ENCODE assay signal across 14 cellular contexts in the genomic region with DNA sequence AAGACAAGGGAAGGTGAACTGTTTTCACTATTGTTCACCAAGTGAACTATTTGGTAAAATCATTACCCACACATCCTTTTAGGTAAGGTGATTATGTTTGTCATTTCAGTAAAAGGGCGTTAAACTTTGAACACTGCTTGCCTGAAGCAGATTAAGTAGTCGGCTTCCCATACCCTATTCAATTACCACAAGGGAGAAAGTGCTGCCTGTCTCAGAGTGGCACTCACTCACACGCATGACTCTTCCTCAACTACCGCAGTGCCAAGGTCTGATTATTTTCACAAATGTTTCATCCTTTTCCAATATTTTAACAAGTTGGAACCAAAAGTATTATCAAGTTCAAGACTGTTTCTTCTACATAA. TPM values are rescaled to one million over a fixed set of nuclear protein-coding genes. Genes with fewer than 3 reads are reported as not detected.
DNase-seq lines count a peak whose midpoint lies in the region; TF ChIP-seq lines count a peak whose summit lies in the region.
"Had no signal": no experiment of that assay in that cellular context is flagged by ENCODE, and none has a peak within 500 bp of the region (broad histone marks: within the 10 kb centered on the region; RNA-seq: fewer than 3 reads in every experiment).

No MANE protein-coding gene starts in this region.

- H3K27me3 ChIP-seq in SK-N-SH (ENCODE audit: insufficient read depth) (no peaks in the 10 kb centered on the region), esophagus squamous epithelium (no peaks in the 10 kb centered on the region), skeletal muscle tissue (ENCODE audit: control insufficient read depth in 3 of 3, insufficient read depth in 3 of 3, low read length in 3 of 3) (no peaks in the 10 kb centered on the region)
- H3K27me3 ChIP-seq: SJCRH30 had no signal

- H3K4me1 ChIP-seq in SK-N-SH (ENCODE audit: control insufficient read depth in 1 of 2, insufficient read depth in 2 of 2, low read depth in 1 of 2, low read length in 1 of 2) = peaks cover 0 to 30% of the 10 kb centered on the region in 2 experiments; a peak in 3 of 4 replicates
- peaks cover 0 to 37% (median 10%) of the 10 kb centered on the region in 3 donors for H3K4me1 ChIP-seq in esophagus squamous epithelium
- peaks cover 2 to 5% (median 4%) of the 10 kb centered on the region in 3 donors for H3K4me1 ChIP-seq in skeletal muscle tissue (ENCODE audit: control insufficient read depth in 3 of 3, insufficient read depth in 3 of 3, low read length in 3 of 3)

- TF ChIP-seq RAD21 in SK-N-SH (IDR thresholded peaks at IDR 0.05; ENCODE audit: low read length) = no peak

- H3K9ac ChIP-seq in SK-N-SH (peak overlapping the region; percentile 34), skeletal muscle tissue (ENCODE audit: low read depth in 1 of 3, low read length in 3 of 3) (peak overlapping the region; percentile 0 to 37 (median 24))

- peaks cover 81% of the 10 kb centered on the region for H4K20me1 ChIP-seq in SK-N-SH (ENCODE audit: insufficient read depth)

- H3F3A ChIP-seq in SK-N-SH (replicated peaks; ENCODE audit: insufficient read depth) = peaks cover 80% of the 10 kb centered on the region

- peak overlapping the region; percentile 64 for H3K4me2 ChIP-seq in SK-N-SH

- H3K27ac ChIP-seq in SK-N-SH (ENCODE audit: low read depth in 2 of 2, low read length in 1 of 2) (peak overlapping the region; percentile 66 to 92), esophagus squamous epithelium (peak overlapping the region in 3 of 4 donors; percentile 53 to 81 (median 69)), skeletal muscle tissue (ENCODE audit: low read depth, low read length) (peak overlapping the region; percentile 71)
- H3K27ac ChIP-seq: SJCRH30 had no signal

- no peak overlapping the region for H2AFZ ChIP-seq in SK-N-SH (ENCODE audit: low read depth)

- H3K4me3 ChIP-seq in SK-N-SH (ENCODE audit: low read depth in 2 of 2, low read length in 1 of 2) (peak overlapping the region in 1 of 2 experiments; percentile 25; a peak in 3 of 4 replicates), esophagus squamous epithelium (peak overlapping the region in 2 of 4 donors; percentile 1 to 9), skeletal muscle tissue (ENCODE audit: low read length in 3 of 3) (no peak overlapping the region)
- H3K4me3 ChIP-seq: SJCRH30 had no signal

- H3K36me3 ChIP-seq in SK-N-SH (replicated peaks in 1 of 2; ENCODE audit: control insufficient read depth in 1 of 2, insufficient read depth in 2 of 2, low read length in 1 of 2) (peaks cover 0 to 39% of the 10 kb centered on the region in 2 experiments), esophagus squamous epithelium (no peaks in the 10 kb centered on the region), skeletal muscle tissue (ENCODE audit: control insufficient read depth in 3 of 3, insufficient read depth in 3 of 3, low read length in 3 of 3) (no peaks in the 10 kb centered on the region)
- H3K36me3 ChIP-seq: SJCRH30 had no signal

- no peak for TF ChIP-seq EP300 in SK-N-SH (IDR thresholded peaks at IDR 0.05; ENCODE audit: borderline replicate concordance in 1 of 2, low read depth in 1 of 2, low read length in 1 of 2)

- H3K9me3 ChIP-seq in SK-N-SH = no peaks in the 10 kb centered on the region
- no peaks in the 10 kb centered on the region for H3K9me3 ChIP-seq in esophagus squamous epithelium
- no peaks in the 10 kb centered on the region for H3K9me3 ChIP-seq in skeletal muscle tissue (ENCODE audit: control insufficient read depth in 3 of 3, low read length in 3 of 3)
- H3K9me3 ChIP-seq: SJCRH30 had no signal

- 23% methylated on average over 4 of the region's 4 CpGs for WGBS in SK-N-SH (ENCODE audit: low lambda C conversion rate)
- 36 to 38% methylated on average over 4 of the region's 4 CpGs for WGBS in esophagus squamous epithelium, 2 donors

- H3K9me2 ChIP-seq in SK-N-SH = no peaks in the 10 kb centered on the region

- intact Hi-C loops in esophagus squamous epithelium (cut with DNase I) = no loop called here

- TF ChIP-seq CTCF in SK-N-SH (IDR thresholded peaks at IDR 0.05) (no peak), esophagus squamous epithelium (IDR thresholded peaks at IDR 0.05) (no peak)

- CTCF ChIA-PET in HEK293T (lab: Yijun Ruan, JAX) (no interaction called here), SK-N-SH (lab: Yijun Ruan, JAX) (no interaction called here)

- no peak for TF ChIP-seq POLR2A in esophagus squamous epithelium (IDR thresholded peaks at IDR 0.05)

- POLR2A ChIA-PET in HEK293T (lab: Yijun Ruan, JAX) (no interaction called here), SK-N-SH (lab: Yijun Ruan, JAX) (no interaction called here)

- H3K79me2 ChIP-seq in SK-N-SH (ENCODE audit: insufficient read depth) = peaks cover 100% of the 10 kb centered on the region

- DNase-seq in HEK293T (ENCODE audit: extremely low spot score) (peak; percentile 9), SK-N-SH (no peak), esophagus squamous epithelium (lab: John Stamatoyannopoulos, UW) (no peak), HPDE6-E6E7 (ENCODE audit: extremely low spot score) (no peak), hepatic stellate cell (ENCODE audit: low spot score) (no peak), NCI-H2171 treated with DMSO at 0.1 percent for 48 hours (lab: John Stamatoyannopoulos, UW) (no peak), NCI-H2029 (lab: John Stamatoyannopoulos, UW) (no peak)
- DNase-seq: activated naive CD4-positive, alpha-beta T cell treated with anti-CD3 and anti-CD28 coated beads, Interleukin-2, amount 10 ng/mL, durations not matched to agents 7 days and 5 days; CD8-positive, alpha-beta T cell; GOT3; NCI-H1694 treated with DMSO at 0.1 percent for 48 hours; SJCRH30; stimulated activated CD4-positive, alpha-beta T cell treated with anti-CD3 and anti-CD28 coated beads, Interleukin-2, amount 100 ng/mL, for 24 hours had no signal

TF ChIP-seq in HEK293T, 16 proteins besides CTCF, POLR2A, EP300 and RAD21:
- TF ChIP-seq LEF1 (IDR thresholded peaks at IDR 0.05; ENCODE audit: borderline replicate concordance) (no peak), NFRKB (IDR thresholded peaks at IDR 0.05) (no peak), FOXM1 (IDR thresholded peaks at IDR 0.05; ENCODE audit: borderline replicate concordance) (no peak), BHLHE40 (IDR thresholded peaks at IDR 0.05; ENCODE audit: borderline replicate concordance) (no peak), SP1 (IDR thresholded peaks at IDR 0.05) (no peak), ARNT (IDR thresholded peaks at IDR 0.05) (no peak), TARDBP (IDR thresholded peaks at IDR 0.05) (no peak), CTBP1 (IDR thresholded peaks at IDR 0.05; ENCODE audit: borderline replicate concordance) (no peak), PKNOX1 (IDR thresholded peaks at IDR 0.05) (no peak), ZNF384 (IDR thresholded peaks at IDR 0.05) (no peak), FOXK2 (IDR thresholded peaks at IDR 0.05) (no peak), SUZ12 (IDR thresholded peaks at IDR 0.05) (no peak), HDGF (IDR thresholded peaks at IDR 0.05; ENCODE audit: borderline replicate concordance) (no peak)

TF ChIP-seq in SK-N-SH, 30 proteins besides CTCF, POLR2A, EP300 and RAD21:
- TF ChIP-seq GATA2 (CRISPR knock-in tag; IDR thresholded peaks at IDR 0.05) (no peak), YY1 (IDR thresholded peaks at IDR 0.05; ENCODE audit: low read depth) (no peak), SMC3 (IDR thresholded peaks at IDR 0.05; ENCODE audit: low read depth, low read length) (no peak), NRF1 (IDR thresholded peaks at IDR 0.05; ENCODE audit: low read depth, low read length) (no peak), USF1 (IDR thresholded peaks at IDR 0.05; ENCODE audit: borderline replicate concordance, low read depth) (no peak), RCOR1 (IDR thresholded peaks at IDR 0.05; ENCODE audit: low read length) (no peak), TAF1 (IDR thresholded peaks at IDR 0.05; ENCODE audit: borderline replicate concordance, low read depth, low read length) (no peak), FOXJ3 (CRISPR knock-in tag; IDR thresholded peaks at IDR 0.05) (no peak), ELF1 (IDR thresholded peaks at IDR 0.05) (no peak), JUND (IDR thresholded peaks at IDR 0.05) (no peak), EZH2phosphoT487 (IDR thresholded peaks at IDR 0.05; ENCODE audit: borderline replicate concordance, low read depth) (no peak), NFIC (IDR thresholded peaks at IDR 0.05; ENCODE audit: borderline replicate concordance) (no peak), RXRA (IDR thresholded peaks at IDR 0.05; ENCODE audit: borderline replicate concordance, low read depth) (no peak), MXI1 (IDR thresholded peaks at IDR 0.05; ENCODE audit: low read depth, low read length) (no peak), TEAD4 (IDR thresholded peaks at IDR 0.05; ENCODE audit: borderline replicate concordance, insufficient read depth) (no peak), FOXM1 (IDR thresholded peaks at IDR 0.05; ENCODE audit: low read depth) (no peak)
- TF ChIP-seq, protein P1, sequence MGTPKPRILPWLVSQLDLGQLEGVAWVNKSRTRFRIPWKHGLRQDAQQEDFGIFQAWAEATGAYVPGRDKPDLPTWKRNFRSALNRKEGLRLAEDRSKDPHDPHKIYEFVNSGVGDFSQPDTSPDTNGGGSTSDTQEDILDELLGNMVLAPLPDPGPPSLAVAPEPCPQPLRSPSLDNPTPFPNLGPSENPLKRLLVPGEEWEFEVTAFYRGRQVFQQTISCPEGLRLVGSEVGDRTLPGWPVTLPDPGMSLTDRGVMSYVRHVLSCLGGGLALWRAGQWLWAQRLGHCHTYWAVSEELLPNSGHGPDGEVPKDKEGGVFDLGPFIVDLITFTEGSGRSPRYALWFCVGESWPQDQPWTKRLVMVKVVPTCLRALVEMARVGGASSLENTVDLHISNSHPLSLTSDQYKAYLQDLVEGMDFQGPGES (IDR thresholded peaks at IDR 0.05; ENCODE audit: low read depth, low read length) = no peak

RNA-seq across cellular contexts. Expression of gene VEGFC, which starts 11.0 kb away (rescaled TPM):
- polyA plus RNA-seq in SK-N-SH (2012; rRNA removed) = 81.9 and 84.7 TPM in 2 replicates
- 113 and 118 TPM in 2 replicates for polyA plus RNA-seq in SK-N-SH (2012; cell fraction: cytosol; rRNA removed)
- polyA plus RNA-seq in SK-N-SH (2012; cell fraction: nucleus; rRNA removed) = 98.6 and 151 TPM in 2 replicates
- total RNA-seq in esophagus squamous epithelium (1 to 10 TPM in 3 of 4 donors, under 1 TPM in 1; 0.50 to 3.8 (median 1.7) TPM), skeletal muscle tissue (6.8 TPM)
- total RNA-seq: CD8-positive, alpha-beta T cell had no signal
